ENCODE assay signal across 1 cellular context in the genomic region with DNA sequence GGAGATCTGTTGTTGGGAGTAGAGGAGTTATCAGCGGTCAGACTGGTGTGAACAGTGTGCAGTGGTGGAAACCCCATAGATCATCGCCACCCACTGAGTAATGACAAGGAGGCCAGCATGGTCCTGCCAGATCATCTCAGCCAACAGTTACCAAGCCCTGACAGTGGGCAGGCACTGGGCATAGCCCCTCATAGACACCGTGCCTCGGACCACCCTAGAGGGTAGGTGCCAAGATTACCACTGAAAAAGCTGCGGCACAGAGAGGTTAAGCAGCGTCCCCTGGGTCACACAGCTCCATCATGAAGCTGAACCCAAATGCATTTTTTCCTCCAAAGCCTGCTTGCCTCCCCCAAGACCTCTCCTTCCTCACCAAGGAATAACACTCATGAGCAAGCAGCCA.
A peak's percentile ranks its signal among the peaks of the same experiment; 100 is the strongest.
TF ChIP-seq lines count a peak whose summit lies in the region.

No MANE protein-coding gene starts in this region.

TF ChIP-seq in H1, 55 proteins besides CTCF, POLR2A, EP300 and RAD21:
- TF ChIP-seq KDM1A (IDR thresholded peaks at IDR 0.05; ENCODE audit: borderline replicate concordance, low read length) (peak; percentile 76; the same call in 1 of the 2 replicates), HDAC6 (IDR thresholded peaks at IDR 0.05; ENCODE audit: low read depth, low read length) (no peak)
TF ChIP-seq in H1: peak in this region for 1.
